ENCODE assay signal across 8 cellular contexts in genomic region chr6:117555882-117556498, GRCh38. TPM values are rescaled to one million over a fixed set of nuclear protein-coding genes. Genes with fewer than 3 reads are reported as not detected.
DNase-seq lines count a peak whose midpoint lies in the region; ATAC-seq, FAIRE-seq and TF ChIP-seq lines count a peak whose summit lies in the region.

No MANE protein-coding gene starts in this region.

- POLR2A ChIA-PET in A549 (lab: Yijun Ruan, JAX), result no interaction called here
- POLR2A ChIA-PET in PC-3 (lab: Charles Lee; ENCODE audit: unreplicated experiment), result no interaction called here

- ATAC-seq in A549 (peak in 1 of 2 experiments; percentile 37; a peak in 2 of 6 replicates), PC-3 (peak; percentile 38; the same call in 1 of the 2 replicates), HG02870 (IDR thresholded peaks at IDR 0.05; ENCODE audit: unreplicated experiment) (no peak), GM19455 (IDR thresholded peaks at IDR 0.05; ENCODE audit: unreplicated experiment) (no peak)

- H4K20me1 ChIP-seq in PC-3 (ENCODE audit: low read length), result no peaks in the 10 kb centered on the region

- in situ Hi-C loops in GM13976 (cut with MboI; ENCODE audit: low sequenced_read_pairs, unreplicated experiment), result loop anchor here (10.0 kb wide), 1 partner anchor 111 kb away; no protein-coding TSS in a partner anchor

- no peak overlapping the region for H3K9ac ChIP-seq in PC-3 (ENCODE audit: low read length)

- H3K27ac ChIP-seq in A549 (peak overlapping the region; percentile 74 to 88), PC-3 (ENCODE audit: low read length) (no peak overlapping the region), spleen (no peak overlapping the region)

- H3K27me3 ChIP-seq in PC-3 (ENCODE audit: low read length), result no peaks in the 10 kb centered on the region
- no peaks in the 10 kb centered on the region for H3K27me3 ChIP-seq in spleen (replicated peaks in 1 of 7)

- FAIRE-seq in A549 (lab: Jason Lieb, UNC), result no peak

- no peaks in the 10 kb centered on the region for H3F3A ChIP-seq in PC-3 (ENCODE audit: low read length, unreplicated experiment)

- H3K4me1 ChIP-seq in A549 (peaks cover 29% of the 10 kb centered on the region), PC-3 (ENCODE audit: insufficient read depth, low read length) (peaks cover 11% of the 10 kb centered on the region), spleen (peaks cover 0 to 10% (median 3%) of the 10 kb centered on the region in 6 donors)

- H3K36me3 ChIP-seq in PC-3 (ENCODE audit: low read depth, low read length) (peaks cover 6% of the 10 kb centered on the region; the same call in 1 of the 2 replicates), spleen (peaks cover 0 to 15% (median 0%) of the 10 kb centered on the region in 6 donors)

- 19% methylated on average over 5 of the region's 5 CpGs for WGBS in A549 (ENCODE audit: missing lambda C conversion rate)
- WGBS in spleen, 5 donors, result 20 to 24% (median 21%) methylated on average over 5 of the region's 5 CpGs

- TF ChIP-seq EP300 in A549 (IDR thresholded peaks at IDR 0.05), result no peak

- no peak overlapping the region for H2AFZ ChIP-seq in PC-3 (ENCODE audit: low read length)

- TF ChIP-seq CTCF in A549 (IDR thresholded peaks at IDR 0.05), result peak; percentile 84
- peak; percentile 70 for TF ChIP-seq CTCF in GM13976 (IDR thresholded peaks at IDR 0.05; ENCODE audit: borderline replicate concordance, control extremely low read depth, extremely low read depth, insufficient read depth, missing control alignments)
- peak; percentile 66 for TF ChIP-seq CTCF in PC-3 (conservative IDR thresholded peaks at IDR 0.05; ENCODE audit: low read depth, low read length)
- peak; percentile 39 to 90 (median 78) for TF ChIP-seq CTCF in spleen (IDR thresholded peaks at IDR 0.05 in 8 of 11, conservative IDR thresholded peaks at IDR 0.05 in 3 of 11)

- no TSS peak for BruUV-seq in PC-3 (replicated peaks; lab: Mats Ljungman, UMichigan)

- H3K4me3 ChIP-seq in A549 (no peak overlapping the region), PC-3 (ENCODE audit: low read length) (no peak overlapping the region), spleen (no peak overlapping the region)

- H3K79me2 ChIP-seq in PC-3 (ENCODE audit: low read length), result no peaks in the 10 kb centered on the region

- H3K4me2 ChIP-seq in A549 (peak overlapping the region; percentile 61), PC-3 (ENCODE audit: low read length) (peak overlapping the region; percentile 41; the same call in 1 of the 2 replicates)

- DNase-seq in A549 (ENCODE audit: low read depth in 1 of 2, low spot score in 1 of 2), result no peak
- no peak for DNase-seq in GM13976 (ENCODE audit: low spot score)
- DNase-seq in PC-3, result peak; percentile 76
- DNase-seq in activated effector memory CD4-positive, alpha-beta T cell treated with Interleukin-2 at 50 U/mL for 16 hours, result peak; percentile 34
- peak in 34 of 42 donors; percentile 29 to 89 (median 66) for DNase-seq in head of caudate nucleus
- no peak for DNase-seq in spleen

- peak; percentile 77 to 83 for TF ChIP-seq RAD21 in A549 (conservative IDR thresholded peaks at IDR 0.05 in 1 of 2, IDR thresholded peaks at IDR 0.05 in 1 of 2)

- CTCF ChIA-PET in A549 (lab: Yijun Ruan, JAX) (interaction anchor here (0.6 to 2.6 kb wide), 24 partner anchors 8 to 205 kb away, joined by 3 to 14 read pairs (median 4); no protein-coding TSS in a partner anchor), PC-3 (lab: Charles Lee) (interaction anchor here (1.1 kb wide), 1 partner anchor 106 kb away, joined by 3 read pairs; no protein-coding TSS in a partner anchor)

- TF ChIP-seq POLR2A in A549 (IDR thresholded peaks at IDR 0.05; ENCODE audit: low read length) (no peak), spleen (IDR thresholded peaks at IDR 0.05) (no peak)

- no peaks in the 10 kb centered on the region for H3K9me3 ChIP-seq in A549
- H3K9me3 ChIP-seq in PC-3 (ENCODE audit: low read length), result no peaks in the 10 kb centered on the region
- H3K9me3 ChIP-seq in spleen, result no peaks in the 10 kb centered on the region

- H3K9me2 ChIP-seq in PC-3 (replicated peaks; ENCODE audit: low read length), result no peaks in the 10 kb centered on the region

- intact Hi-C loops in PC-3 (cut with micrococcal nuclease), result loop anchor here (1.0 to 2.0 kb wide), 4 partner anchors 47 to 210 kb away; partner anchors contain the start of gene GOPC
- intact Hi-C loops in head of caudate nucleus (cut with DNase I), result loop anchor here (5.0 to 10.0 kb wide), 3 partner anchors 49 to 109 kb away; partner anchors contain the start of genes DCBLD1 and GOPC
- intact Hi-C loops in spleen (cut with DNase I; ENCODE audit: low total_unique reads), result loop anchor here (2.0 kb wide), 1 partner anchor 105 kb away; no protein-coding TSS in a partner anchor

TF ChIP-seq in A549, 52 proteins besides CTCF, POLR2A, EP300 and RAD21:
- TF ChIP-seq SMC3 (IDR thresholded peaks at IDR 0.05), result peak; percentile 84
- TF ChIP-seq RCOR1 (IDR thresholded peaks at IDR 0.05; ENCODE audit: low read depth, low read length), result no peak

RNA-seq across cellular contexts. Expression of gene GOPC, which starts 46.3 kb away (rescaled TPM):
- polyA plus RNA-seq in A549 (2011; rRNA removed), result 27.8 and 38.9 TPM in 2 replicates
- 7.0 and 7.8 TPM in 2 replicates for polyA plus RNA-seq in A549 (2012; cell fraction: cytosol; rRNA removed)
- polyA plus RNA-seq in A549 (2012; cell fraction: nucleus; rRNA removed), result 4.9 and 6.8 TPM in 2 replicates
- 30.7 to 33.1 TPM (median 33.0 TPM) in 3 replicates for polyA plus RNA-seq in A549 (2017; fragmentation: RNase III; extraction: RNeasy Plus Mini Kit Qiagen cat#74134 plus additional on column Dnase treatment)
- 9.4 and 9.8 TPM in 2 replicates for polyA minus RNA-seq in A549 (2011; rRNA and poly(A)+ RNA removed)
- 15.8 and 17.1 TPM in 2 replicates for total RNA-seq in PC-3 (2014; rRNA removed)
- total RNA-seq in spleen, result 10 to 100 TPM; 20.5 to 26.7 (median 22.3) TPM
- polyA plus RNA-seq in spleen, result 10 to 100 TPM; 13.5 to 17.3 (median 14.9) TPM

Comparison
In these comparisons a context has a peak if more than half of its experiments do, and no peak if none do; other contexts are left out.
1. DNase-seq: peak in PC-3 (single experiment), activated effector memory CD4-positive, alpha-beta T cell treated with Interleukin-2 at 50 U/mL for 16 hours (single experiment) and head of caudate nucleus (34 of 42); none in A549 (0 of 2), GM13976 (single experiment) and spleen (single experiment).
2. H3K27ac ChIP-seq: peak in A549 (2 of 2); none in PC-3 (single experiment) and spleen (0 of 8).
3. Peak in every context shown above with its lines, with median percentiles within 50 percentile points of each other: CTCF ChIP-seq.